Comparison of ENCODE assay signal across 8 cellular contexts in the genomic region with DNA sequence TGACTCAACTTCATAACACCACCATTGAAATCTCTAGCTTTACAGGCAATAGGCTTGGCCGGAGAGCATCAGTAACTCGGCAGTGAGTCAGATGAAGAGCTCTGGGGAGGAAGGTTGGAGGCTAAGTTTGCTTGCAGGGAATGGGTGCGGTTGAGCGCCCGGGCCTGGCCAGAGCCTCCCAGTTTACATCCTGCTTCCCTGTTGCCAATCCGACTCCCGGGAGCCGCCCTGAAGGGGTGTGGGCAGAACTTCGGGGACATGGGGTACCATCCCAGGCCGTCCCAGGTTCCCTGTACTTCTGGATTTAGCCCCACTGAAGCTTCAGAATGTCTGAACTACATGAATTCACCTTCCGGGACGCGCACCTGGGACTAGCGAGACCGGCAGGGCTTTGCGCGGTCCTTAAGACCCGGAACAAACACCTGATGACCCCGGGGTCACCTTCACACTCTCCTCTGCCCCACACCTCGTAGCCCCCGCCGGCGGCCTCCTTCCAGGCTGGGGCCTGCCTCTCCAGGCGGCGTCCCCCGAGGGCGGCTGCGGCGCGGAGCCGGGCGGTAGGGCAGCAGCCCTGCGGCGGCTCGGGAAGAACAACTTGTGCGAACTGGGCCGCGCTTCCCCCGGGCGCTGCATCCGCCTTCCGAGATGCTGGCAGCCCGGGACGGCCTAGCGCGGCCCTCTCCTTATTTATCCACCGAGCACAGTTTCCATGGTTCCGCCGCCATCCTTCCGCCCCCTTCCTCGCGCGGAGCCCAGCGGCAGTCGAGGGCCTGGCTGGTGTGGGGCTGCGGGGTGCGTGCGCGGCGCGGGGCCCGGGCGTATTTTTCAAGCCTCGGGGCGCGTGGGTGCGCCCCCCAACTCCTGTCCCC. TPM values are rescaled to one million over a fixed set of nuclear protein-coding genes. Genes with fewer than 3 reads are reported as not detected.
DNase-seq lines count a peak whose midpoint lies in the region; ATAC-seq and TF ChIP-seq lines count a peak whose summit lies in the region.

No MANE protein-coding gene starts in this region.

- DNase-seq in SJCRH30: no peak

- peaks cover 0 to 1% (median 0%) of the 10 kb centered on the region in 5 experiments for H3K9me3 Mint-ChIP-seq in brain

- H3K4me1 ChIP-seq in SJCRH30: no peaks in the 10 kb centered on the region
- H3K4me1 ChIP-seq in skeletal muscle tissue (ENCODE audit: control insufficient read depth in 3 of 3, insufficient read depth in 3 of 3, low read length in 3 of 3): peaks cover 12 to 19% (median 14%) of the 10 kb centered on the region in 3 donors

- H3K27me3 Mint-ChIP-seq in brain: peaks cover 68% of the 10 kb centered on the region

- H3K27ac ChIP-seq in SJCRH30 (peak overlapping the region; percentile 74), skeletal muscle tissue (ENCODE audit: low read depth, low read length) (peak overlapping the region; percentile 82)

- no peaks in the 10 kb centered on the region for H3K36me3 ChIP-seq in SJCRH30
- no peaks in the 10 kb centered on the region for H3K36me3 ChIP-seq in skeletal muscle tissue (ENCODE audit: control insufficient read depth in 3 of 3, insufficient read depth in 3 of 3, low read length in 3 of 3)

- H3K36me3 Mint-ChIP-seq in brain: no peaks in the 10 kb centered on the region

- peak overlapping the region; percentile 69 to 90 (median 76) for H3K9ac ChIP-seq in skeletal muscle tissue (ENCODE audit: low read depth in 1 of 3, low read length in 3 of 3)

- H3K4me3 ChIP-seq in GM12875 (ENCODE audit: low read depth, low read length) (peak overlapping the region; percentile 61), SJCRH30 (peak overlapping the region; percentile 71), iPS-18c (ENCODE audit: insufficient read depth, low read depth, low read length) (peak overlapping the region; percentile 82), skeletal muscle tissue (ENCODE audit: low read length in 3 of 3) (peak overlapping the region; percentile 63 to 80 (median 78))

- ATAC-seq in HG03280 (IDR thresholded peaks at IDR 0.05; ENCODE audit: unreplicated experiment) (peak; percentile 39), HG03439 (IDR thresholded peaks at IDR 0.05; ENCODE audit: unreplicated experiment) (no peak), GM19452 (IDR thresholded peaks at IDR 0.05; ENCODE audit: unreplicated experiment) (no peak)

- peak overlapping the region in 2 of 5 experiments; percentile 1 to 36 for H3K27ac Mint-ChIP-seq in brain

- TF ChIP-seq CTCF in GM12875 (IDR thresholded peaks at IDR 0.05; ENCODE audit: borderline replicate concordance, insufficient read depth, low read depth, low read length): no peak
- no peak for TF ChIP-seq CTCF in brain (conservative IDR thresholded peaks at IDR 0.05)

- peak overlapping the region; percentile 27 to 83 (median 72) for H3K4me3 Mint-ChIP-seq in brain

- no peaks in the 10 kb centered on the region for H3K27me3 ChIP-seq in SJCRH30
- no peaks in the 10 kb centered on the region for H3K27me3 ChIP-seq in skeletal muscle tissue (ENCODE audit: control insufficient read depth in 3 of 3, insufficient read depth in 3 of 3, low read length in 3 of 3)

- H3K4me1 Mint-ChIP-seq in brain: peaks cover 14% of the 10 kb centered on the region

- H3K9me3 ChIP-seq in SJCRH30 (replicated peaks) (no peaks in the 10 kb centered on the region), iPS-18c (ENCODE audit: control insufficient read depth, insufficient read depth, low read length) (no peaks in the 10 kb centered on the region), skeletal muscle tissue (ENCODE audit: control insufficient read depth in 3 of 3, low read length in 3 of 3) (no peaks in the 10 kb centered on the region)

RNA-seq across cellular contexts. Expression of a gene that starts 56.6 kb away (rescaled TPM):
- 12.3 and 13.4 TPM in 2 replicates for total RNA-seq in SJCRH30 (2014; rRNA removed; shearing (Covaris generic))
- polyA plus RNA-seq in brain (ENCODE audit: insufficient read depth, low read depth, low replicate concordance): 3.2 TPM
- total RNA-seq in skeletal muscle tissue: 22.4 TPM
